Comparison of ENCODE assay signal across 8 cellular contexts in genomic region chr3:136197159-136197715, GRCh38. TPM values are rescaled to one million over a fixed set of nuclear protein-coding genes. Genes with fewer than 3 reads are reported as not detected.
DNase-seq lines count a peak whose midpoint lies in the region; ATAC-seq and TF ChIP-seq lines count a peak whose summit lies in the region.

No MANE protein-coding gene starts in this region.

- H3K9me3 Mint-ChIP-seq in activated naive CD4-positive, alpha-beta T cell treated with anti-CD3 and anti-CD28 coated beads, Interleukin-2, amount 50 U/mL, for 72 hours, result peaks cover 0 to 3% of the 10 kb centered on the region in 2 donors

- H3K27me3 ChIP-seq in HUES48 (ENCODE audit: control insufficient read depth, insufficient read depth, low read length), result no peaks in the 10 kb centered on the region

- DNase-seq in AG09309 (ENCODE audit: low read depth) (no peak), inferior parietal cortex (ENCODE audit: extremely low spot score) (peak; percentile 58), substantia nigra (lab: John Stamatoyannopoulos, UW) (no peak), GM10248 (ENCODE audit: extremely low spot score) (no peak)
- DNase-seq in activated naive CD4-positive, alpha-beta T cell treated with anti-CD3 and anti-CD28 coated beads, Interleukin-2, amount 50 U/mL, for 72 hours (ENCODE audit: low spot score in 2 of 2), result no peak

- peak overlapping the region; percentile 75 for H3K4me3 ChIP-seq in AG09309 (ENCODE audit: control insufficient read depth, low read depth, low read length)
- H3K4me3 ChIP-seq in HUES48 (ENCODE audit: low read depth, low read length), result peak overlapping the region; percentile 81

- TF ChIP-seq CTCF in AG09309 (IDR thresholded peaks at IDR 0.05; ENCODE audit: control insufficient read depth, insufficient read depth, low read depth, low read length, missing control alignments) (no peak), GM10248 (IDR thresholded peaks at IDR 0.05; ENCODE audit: control extremely low read depth, extremely low read depth, low read depth, missing control alignments) (no peak)

- H3K36me3 Mint-ChIP-seq in activated naive CD4-positive, alpha-beta T cell treated with anti-CD3 and anti-CD28 coated beads, Interleukin-2, amount 50 U/mL, for 72 hours, result peaks cover 21 to 36% of the 10 kb centered on the region in 2 donors

- peak overlapping the region; percentile 94 for H3K9ac ChIP-seq in HUES48 (ENCODE audit: low read depth, low read length)

- H3K27ac Mint-ChIP-seq in activated naive CD4-positive, alpha-beta T cell treated with anti-CD3 and anti-CD28 coated beads, Interleukin-2, amount 50 U/mL, for 72 hours, result peak overlapping the region; percentile 91 to 100

- CTCF ChIA-PET in GM10248 (lab: Yijun Ruan, JAX), result interaction anchor here (1.4 to 2.3 kb wide), 3 partner anchors 11 to 555 kb away, joined by 4 to 13 read pairs (median 13); partner anchors contain the start of gene STAG1

- POLR2A ChIA-PET in GM10248 (lab: Yijun Ruan, JAX), result interaction anchor here (0.7 to 1.8 kb wide), 3 partner anchors 18 to 555 kb away, joined by 3 to 30 read pairs (median 4); partner anchors contain the start of gene STAG1

- ATAC-seq in activated naive CD4-positive, alpha-beta T cell treated with anti-CD3 and anti-CD28 coated beads, Interleukin-2, amount 50 U/mL, for 72 hours, result no peak
- ATAC-seq in HG02870 (IDR thresholded peaks at IDR 0.05; ENCODE audit: unreplicated experiment) (no peak), GM18868 (IDR thresholded peaks at IDR 0.05; ENCODE audit: unreplicated experiment) (no peak)

- H3K4me1 ChIP-seq in HUES48 (ENCODE audit: control insufficient read depth, insufficient read depth, low read length), result peaks cover 23% of the 10 kb centered on the region

- H3K27ac ChIP-seq in HUES48 (ENCODE audit: low read depth, low read length) (peak overlapping the region; percentile 97), substantia nigra (ENCODE audit: low read depth, low read length, poor library complexity, severe bottlenecking) (peak overlapping the region; percentile 99)

- no peaks in the 10 kb centered on the region; the same call in 1 of the 2 replicates for H3K9me3 ChIP-seq in HUES48 (ENCODE audit: control insufficient read depth, insufficient read depth, low read length)

- no peaks in the 10 kb centered on the region for H3K36me3 ChIP-seq in HUES48 (ENCODE audit: control insufficient read depth, insufficient read depth, low read length)

RNA-seq across cellular contexts. Expression of gene MSL2, which starts 1.1 kb away (rescaled TPM):
- total RNA-seq in activated naive CD4-positive, alpha-beta T cell treated with anti-CD3 and anti-CD28 coated beads, Interleukin-2, amount 50 U/mL, for 72 hours, result 10 to 100 TPM; 37.4 to 78.2 TPM

RNA-seq across cellular contexts. Expression of gene PCCB, which starts 52.9 kb away (rescaled TPM):
- total RNA-seq in activated naive CD4-positive, alpha-beta T cell treated with anti-CD3 and anti-CD28 coated beads, Interleukin-2, amount 50 U/mL, for 72 hours, result 10 to 100 TPM; 45.0 to 78.2 TPM
